6 cellular contexts compared by ENCODE assay signal in genomic region chr19:1823020-1823419, GRCh38.
"Had no signal": no experiment of that assay in that cellular context is flagged by ENCODE, and none has a peak within 500 bp of the region (broad histone marks: within the 10 kb centered on the region; RNA-seq: fewer than 3 reads in every experiment).

No MANE protein-coding gene starts in this region.

- H3K9me3 Mint-ChIP-seq: H9 had no signal

- H3K4me3 ChIP-seq: GM23248, K562 had no signal

- H2AFZ ChIP-seq: GM23248 had no signal

- H3K27ac Mint-ChIP-seq: H9 had no signal

- H3K9ac ChIP-seq: GM23248 had no signal

- DNase-seq: GM23248, H9, HCEC 1CT, IMR-90, KG1 had no signal

- H3K4me3 Mint-ChIP-seq: H9 had no signal

- H3K27ac ChIP-seq: GM23248 had no signal
